8 cellular contexts compared by ENCODE assay signal in genomic region chr10:93458821-93459257, GRCh38. TPM values are rescaled to one million over a fixed set of nuclear protein-coding genes. Genes with fewer than 3 reads are reported as not detected.
DNase-seq lines count a peak whose midpoint lies in the region; ATAC-seq and TF ChIP-seq lines count a peak whose summit lies in the region.

No MANE protein-coding gene starts in this region.

- WGBS in esophagus, 2 donors, result 17 to 21% methylated on average over 6 of the region's 6 CpGs

- H3K36me3 Mint-ChIP-seq in neural crest cell (ENCODE audit: low read depth), result no peaks in the 10 kb centered on the region

- TF ChIP-seq CTCF in AG10803 (conservative IDR thresholded peaks at IDR 0.05; ENCODE audit: low read length) (no peak; the same call in 1 of the 2 replicates), neural crest cell (conservative IDR thresholded peaks at IDR 0.05) (no peak), GM13977 (IDR thresholded peaks at IDR 0.05; ENCODE audit: extremely low read depth, insufficient read depth, missing control alignments) (no peak)

- H3K4me1 ChIP-seq in esophagus (ENCODE audit: control insufficient read depth in 2 of 2, insufficient read depth in 2 of 2, low read length in 1 of 2), result peaks cover 0 to 6% of the 10 kb centered on the region in 2 donors

- no peak overlapping the region for H3K4me3 Mint-ChIP-seq in neural crest cell

- DNase-seq in AG10803 (ENCODE audit: low read depth) (peak; percentile 100), NCI-H226 (peak; percentile 98), neural crest cell (ENCODE audit: low read depth, low spot score) (no peak), GM13977 (ENCODE audit: low spot score) (no peak)

- H3K27me3 Mint-ChIP-seq in neural crest cell (ENCODE audit: low read depth), result no peaks in the 10 kb centered on the region

- H3K4me3 ChIP-seq in AG10803 (ENCODE audit: low read length) (no peak overlapping the region; the same call in 1 of the 2 replicates), esophagus (ENCODE audit: low read depth in 1 of 2, low read length in 2 of 2) (no peak overlapping the region)

- H3K27ac ChIP-seq in esophagus (ENCODE audit: low read depth in 2 of 2, low read length in 1 of 2), result peak overlapping the region; percentile 86 to 89

- ATAC-seq in HG02938 (IDR thresholded peaks at IDR 0.05; ENCODE audit: unreplicated experiment) (no peak), GM19397 (IDR thresholded peaks at IDR 0.05; ENCODE audit: unreplicated experiment) (no peak), HG03457 (IDR thresholded peaks at IDR 0.05; ENCODE audit: unreplicated experiment) (no peak)

- peaks cover 54% of the 10 kb centered on the region for H3K4me1 Mint-ChIP-seq in neural crest cell

- H3K27ac Mint-ChIP-seq in neural crest cell (ENCODE audit: unreplicated experiment), result peak overlapping the region; percentile 60

- H3K27me3 ChIP-seq in esophagus (ENCODE audit: control insufficient read depth in 1 of 2, insufficient read depth in 2 of 2, low read length in 2 of 2), result no peaks in the 10 kb centered on the region

- peaks cover 0 to 4% of the 10 kb centered on the region in 2 donors for H3K36me3 ChIP-seq in esophagus (ENCODE audit: control insufficient read depth in 2 of 2, insufficient read depth in 2 of 2, low read length in 1 of 2)

- no peaks in the 10 kb centered on the region for H3K9me3 ChIP-seq in esophagus (ENCODE audit: control insufficient read depth in 2 of 2, insufficient read depth in 1 of 2, low read depth in 1 of 2, low read length in 1 of 2)

- in situ Hi-C loops in GM13977 (cut with MboI; ENCODE audit: low pct_unique_long_range_greater_than_20kb, low sequenced_read_pairs, unreplicated experiment), result no loop called here

- H3K9me3 Mint-ChIP-seq in neural crest cell, result no peaks in the 10 kb centered on the region

RNA-seq across cellular contexts. Expression of gene MYOF, which starts 23.3 kb away (rescaled TPM):
- polyA plus RNA-seq in esophagus, result 10 to 100 TPM; 30.2 to 32.1 TPM
- 3.9 and 4.0 TPM in 2 replicates for total RNA-seq in neural crest cell

RNA-seq across cellular contexts. Expression of gene CEP55, which starts 37.6 kb away (rescaled TPM):
- polyA plus RNA-seq in esophagus, result 10 to 100 TPM in 1 of 2 donors, 1 to 10 TPM in 1; 8.3 to 11.5 TPM
- 30.7 and 30.9 TPM in 2 replicates for total RNA-seq in neural crest cell

Comparison
In these comparisons a context has a peak if more than half of its experiments do, and no peak if none do; other contexts are left out.
1. DNase-seq: peak in AG10803 (single experiment) and NCI-H226 (single experiment); none in neural crest cell (single experiment) and GM13977 (single experiment).